ENCODE assay signal across 1 cellular context in genomic region chr2:141323571-141323970, GRCh38.
TF ChIP-seq lines count a peak whose summit lies in the region.

No MANE protein-coding gene starts in this region.

TF ChIP-seq in WTC11, 78 proteins besides CTCF, POLR2A, EP300 and RAD21 (continued from another document):
- TF ChIP-seq ERG (CRISPR knock-in tag; IDR thresholded peaks at IDR 0.05), result no peak
- no peak for TF ChIP-seq RELA (CRISPR knock-in tag; IDR thresholded peaks at IDR 0.05; ENCODE audit: borderline replicate concordance)
- TF ChIP-seq ATF1 (CRISPR knock-in tag; IDR thresholded peaks at IDR 0.05), result no peak
TF ChIP-seq in WTC11: peak in this region for 0.
